ENCODE assay signal across 18 cellular contexts in genomic region chr11:74057251-74058151, GRCh38. TPM values are rescaled to one million over a fixed set of nuclear protein-coding genes. Genes with fewer than 3 reads are reported as not detected.
DNase-seq lines count a peak whose midpoint lies in the region; ATAC-seq and TF ChIP-seq lines count a peak whose summit lies in the region.
"Had no signal": no experiment of that assay in that cellular context is flagged by ENCODE, and none has a peak within 500 bp of the region (broad histone marks: within the 10 kb centered on the region; RNA-seq: fewer than 3 reads in every experiment).

No MANE protein-coding gene starts in this region.

- H2BK5ac ChIP-seq in neuronal stem cell (ENCODE audit: low read length): no peak overlapping the region

- H2AFZ ChIP-seq in neuronal stem cell (ENCODE audit: low read length): no peak overlapping the region

- DNase-seq in AG08395 (ENCODE audit: low spot score) (peak; percentile 24), HEK293T (ENCODE audit: extremely low spot score) (no peak), amniotic epithelial cell (ENCODE audit: low read depth) (peak; percentile 83), fibroblast of the aortic adventitia (ENCODE audit: low read depth) (peak; percentile 61), T-helper 2 cell (no peak), neuronal stem cell (ENCODE audit: low spot score) (no peak), colonic mucosa (no peak)
- DNase-seq: activated CD8-positive, alpha-beta T cell treated with anti-CD3 and anti-CD28 coated beads, Interleukin-2, amount 10 ng/mL, durations not matched to agents 7 days and 5 days; AML-193; anterior cingulate cortex; lower lobe of right lung; NCI-H510A treated with DMSO at 0.1 percent for 48 hours; sigmoid colon; stimulated activated CD4-positive, alpha-beta T cell treated with anti-CD3 and anti-CD28 coated beads, Interleukin-4, amount 100 ng/mL, for 4 hours; upper lobe of right lung had no signal

- no peak for ATAC-seq in HG03095 (IDR thresholded peaks at IDR 0.05; ENCODE audit: unreplicated experiment)
- ATAC-seq: activated CD8-positive, alpha-beta T cell treated with anti-CD3 and anti-CD28 coated beads, Interleukin-2, amount 10 ng/mL, durations not matched to agents 7 days and 5 days; activated T-helper 17 cell treated with anti-CD3 and anti-CD28 coated beads, Interleukin-2, amount 50 U/mL, for 72 hours; lower lobe of right lung; upper lobe of right lung had no signal

- POLR2A ChIA-PET in HEK293T (lab: Yijun Ruan, JAX): no interaction called here

- no peak overlapping the region for H3K4me2 ChIP-seq in neuronal stem cell (ENCODE audit: insufficient read depth, low read length, poor library complexity, severe bottlenecking)

- WGBS in neuronal stem cell (ENCODE audit: extremely low coverage in 2 of 2, insufficient read length in 2 of 2, insufficient replicate concordance in 1 of 2), 2 donors: no CpG with 5 or more reads among the region's 8 CpGs

- no peak overlapping the region for H3K23ac ChIP-seq in neuronal stem cell (ENCODE audit: low read depth, low read length, poor library complexity)

- CTCF ChIA-PET in HEK293T (lab: Yijun Ruan, JAX): no interaction called here

- H2BK12ac ChIP-seq in neuronal stem cell (ENCODE audit: low read length): no peak overlapping the region

- no peak overlapping the region for H3K9ac ChIP-seq in neuronal stem cell (ENCODE audit: low read depth, low read length, poor library complexity)
- no peak overlapping the region for H3K9ac ChIP-seq in colonic mucosa (ENCODE audit: low read depth in 2 of 2, low read length in 2 of 2)

- H3K27ac ChIP-seq in neuronal stem cell (replicated peaks; ENCODE audit: low read length) (no peak overlapping the region), colonic mucosa (no peak overlapping the region)
- H3K27ac ChIP-seq: lower lobe of right lung, upper lobe of right lung, VCaP had no signal

- no peaks in the 10 kb centered on the region for H3K79me1 ChIP-seq in neuronal stem cell (ENCODE audit: low read depth, low read length)

- no peaks in the 10 kb centered on the region for H3K9me3 ChIP-seq in neuronal stem cell (replicated peaks in 1 of 2; ENCODE audit: control insufficient read depth in 2 of 2, insufficient read depth in 1 of 2, low read depth in 1 of 2, low read length in 2 of 2)
- H3K9me3 ChIP-seq in colonic mucosa: no peaks in the 10 kb centered on the region
- H3K9me3 ChIP-seq: lower lobe of right lung, sigmoid colon, upper lobe of right lung had no signal

- H2BK15ac ChIP-seq in neuronal stem cell (ENCODE audit: low read length): no peak overlapping the region

- intact Hi-C loops in colonic mucosa (cut with DNase I): no loop called here

- H3K36me3 ChIP-seq in neuronal stem cell (replicated peaks in 1 of 2; ENCODE audit: control insufficient read depth in 2 of 2, insufficient read depth in 2 of 2, low read length in 2 of 2) (peaks cover 3 to 65% of the 10 kb centered on the region in 2 donors), colonic mucosa (no peaks in the 10 kb centered on the region)

- H3K4me1 ChIP-seq in neuronal stem cell (ENCODE audit: control insufficient read depth in 2 of 2, insufficient read depth in 1 of 2, low read depth in 1 of 2, low read length in 2 of 2) (no peaks in the 10 kb centered on the region), colonic mucosa (no peaks in the 10 kb centered on the region)
- H3K4me1 ChIP-seq: lower lobe of right lung, sigmoid colon, upper lobe of right lung had no signal

- no peak overlapping the region for H4K91ac ChIP-seq in neuronal stem cell (ENCODE audit: low read depth, low read length, poor library complexity)

- no peak overlapping the region for H3K14ac ChIP-seq in neuronal stem cell (ENCODE audit: low read length)

- H3K4me3 ChIP-seq in fibroblast of the aortic adventitia (ENCODE audit: low read depth, low read length) (no peak overlapping the region), neuronal stem cell (ENCODE audit: low read length in 2 of 2) (no peak overlapping the region), colonic mucosa (no peak overlapping the region)
- H3K4me3 ChIP-seq: lower lobe of right lung, sigmoid colon, upper lobe of right lung had no signal

- no peak overlapping the region for H4K8ac ChIP-seq in neuronal stem cell (ENCODE audit: low read depth, low read length)

- no peak overlapping the region for H3K4ac ChIP-seq in neuronal stem cell (ENCODE audit: low read length)

- TF ChIP-seq CTCF in fibroblast of the aortic adventitia (IDR thresholded peaks at IDR 0.05; ENCODE audit: insufficient read depth, low read length) (no peak), colonic mucosa (IDR thresholded peaks at IDR 0.05) (no peak)

- H2BK120ac ChIP-seq in neuronal stem cell (ENCODE audit: low read depth, low read length): no peak overlapping the region

- H3K27me3 ChIP-seq in neuronal stem cell (ENCODE audit: control insufficient read depth in 3 of 3, insufficient read depth in 3 of 3, low read depth in 1 of 3, low read length in 3 of 3) (no peaks in the 10 kb centered on the region), colonic mucosa (no peaks in the 10 kb centered on the region)
- H3K27me3 ChIP-seq: sigmoid colon, upper lobe of right lung had no signal

- H2AK5ac ChIP-seq in neuronal stem cell (ENCODE audit: low read depth, low read length): no peak overlapping the region

- H3K18ac ChIP-seq in neuronal stem cell (ENCODE audit: low read length): no peak overlapping the region

TF ChIP-seq in HEK293T, 16 proteins besides CTCF, POLR2A, EP300 and RAD21:
- peak; percentile 60 for TF ChIP-seq PKNOX1 (IDR thresholded peaks at IDR 0.05)
- no peak for TF ChIP-seq SP1 (IDR thresholded peaks at IDR 0.05)
- TF ChIP-seq SUZ12 (IDR thresholded peaks at IDR 0.05): no peak
- TF ChIP-seq FOXM1 (IDR thresholded peaks at IDR 0.05; ENCODE audit: borderline replicate concordance): no peak

RNA-seq across cellular contexts. Expression of gene UCP3, which starts 48.6 kb away (rescaled TPM):
- 0.54 TPM in 1 of 2 replicates, not detected in the other for total RNA-seq in fibroblast of the aortic adventitia (ENCODE audit: low replicate concordance)
- 0.68 TPM for polyA plus RNA-seq in neuronal stem cell (2013, experiment 1 of 2)
- 0.89 TPM for polyA plus RNA-seq in neuronal stem cell (2013, experiment 2 of 2)
- 1 to 10 TPM in 1 of 2 donors, under 1 TPM in 1; 0.66 to 1.5 TPM for total RNA-seq in colonic mucosa

Comparison
In these comparisons a context has a peak if more than half of its experiments do, and no peak if none do; other contexts are left out.
1. DNase-seq: peak in AG08395 (single experiment), amniotic epithelial cell (single experiment) and fibroblast of the aortic adventitia (single experiment); none in HEK293T (single experiment), T-helper 2 cell (0 of 5), neuronal stem cell (single experiment) and colonic mucosa (single experiment).